ENCODE assay signal across 13 cellular contexts in the genomic region with DNA sequence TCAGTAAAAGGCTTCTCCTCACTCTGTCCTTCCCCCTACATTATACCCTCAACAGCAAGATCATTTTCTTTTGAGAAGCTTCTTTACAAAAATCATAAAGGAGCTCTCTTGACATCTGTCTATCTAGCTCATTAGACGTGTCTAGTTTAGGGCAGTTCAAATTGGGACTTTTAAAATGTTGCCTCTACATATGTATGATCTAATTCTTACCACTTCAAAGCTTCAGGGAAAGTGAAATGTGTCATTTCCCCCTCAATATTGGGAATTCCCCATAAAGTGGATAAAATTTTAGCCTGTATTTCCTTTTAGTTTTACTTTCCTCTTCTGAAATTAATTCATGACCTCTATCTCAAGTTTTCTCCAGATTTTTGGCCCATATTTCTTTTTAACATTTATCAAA.
DNase-seq lines count a peak whose midpoint lies in the region; ATAC-seq lines count a peak whose summit lies in the region.
"Had no signal": no experiment of that assay in that cellular context is flagged by ENCODE, and none has a peak within 500 bp of the region (broad histone marks: within the 10 kb centered on the region; RNA-seq: fewer than 3 reads in every experiment).

No MANE protein-coding gene starts in this region.

- no peaks in the 10 kb centered on the region for H4K20me1 ChIP-seq in GM23248 (ENCODE audit: insufficient read depth)

- H3F3A ChIP-seq in GM23248 (ENCODE audit: insufficient read depth), result peaks cover 8% of the 10 kb centered on the region; the same call in 1 of the 2 replicates

- no peak for DNase-seq in memory B cell (ENCODE audit: low spot score in 2 of 2)
- no peak for DNase-seq in cortex of kidney (lab: John Stamatoyannopoulos, UW)
- no peak for DNase-seq in GM23248
- DNase-seq: activated CD4-positive, alpha-beta T cell treated with anti-CD3 and anti-CD28 coated beads, Interleukin-2, amount 50 U/mL, for 4 hours; NCI-H1694; spleen had no signal

- in situ Hi-C loops in GM23248 (cut with MboI), result no loop called here

- H3K27ac Mint-ChIP-seq in memory B cell, result no peak overlapping the region
- H3K27ac Mint-ChIP-seq in stimulated activated memory B cell treated with anti-CD40 and anti-IgM and Interleukin-4, amounts not matched to agents 10 μg/mL and 1 μg/mL and 100 μg/mL, for 72 hours, result no peak overlapping the region

- H3K4me2 ChIP-seq in GM23248 (ENCODE audit: unreplicated experiment), result no peak overlapping the region

- H3K4me3 ChIP-seq in GM23248, result no peak overlapping the region
- H3K4me3 ChIP-seq: SJSA1, spleen, suprapubic skin had no signal

- H3K27me3 ChIP-seq in GM23248 (replicated peaks; ENCODE audit: insufficient read depth), result peaks cover 35% of the 10 kb centered on the region
- H3K27me3 ChIP-seq: SJSA1, suprapubic skin had no signal

- H3K4me1 Mint-ChIP-seq in memory B cell, result peaks cover 2% of the 10 kb centered on the region
- peaks cover 5% of the 10 kb centered on the region for H3K4me1 Mint-ChIP-seq in stimulated activated memory B cell treated with anti-CD40 and anti-IgM and Interleukin-4, amounts not matched to agents 10 μg/mL and 1 μg/mL and 100 μg/mL, for 72 hours

- peak; percentile 92 for ATAC-seq in GM19023 (IDR thresholded peaks at IDR 0.05; ENCODE audit: unreplicated experiment)
- peak; percentile 79 for ATAC-seq in GM21737 (IDR thresholded peaks at IDR 0.05; ENCODE audit: unreplicated experiment)
- ATAC-seq in HG03378 (IDR thresholded peaks at IDR 0.05; ENCODE audit: unreplicated experiment), result peak; percentile 97
- ATAC-seq in memory B cell (ENCODE audit: low read depth), result peak; percentile 45
- ATAC-seq in stimulated activated memory B cell treated with anti-CD40 and anti-IgM and Interleukin-4, amounts not matched to agents 10 μg/mL and 1 μg/mL and 100 μg/mL, for 72 hours, result no peak

- H3K9me2 ChIP-seq in GM23248 (ENCODE audit: insufficient read depth), result no peaks in the 10 kb centered on the region

- WGBS in GM23248 (ENCODE audit: low coverage in 1 of 2, low lambda C conversion rate in 2 of 2, missing lambda C conversion rate in 2 of 2), 2 experiments, result 19 to 32% methylated on average over 1 of the region's 1 CpG

- peaks cover 8% of the 10 kb centered on the region for H3K27me3 Mint-ChIP-seq in memory B cell
- H3K27me3 Mint-ChIP-seq in stimulated activated memory B cell treated with anti-CD40 and anti-IgM and Interleukin-4, amounts not matched to agents 10 μg/mL and 1 μg/mL and 100 μg/mL, for 72 hours, result no peaks in the 10 kb centered on the region

- no peak overlapping the region for H3K4me3 Mint-ChIP-seq in memory B cell
- H3K4me3 Mint-ChIP-seq in stimulated activated memory B cell treated with anti-CD40 and anti-IgM and Interleukin-4, amounts not matched to agents 10 μg/mL and 1 μg/mL and 100 μg/mL, for 72 hours, result no peak overlapping the region

- no peaks in the 10 kb centered on the region for H3K36me3 Mint-ChIP-seq in memory B cell
- H3K36me3 Mint-ChIP-seq in stimulated activated memory B cell treated with anti-CD40 and anti-IgM and Interleukin-4, amounts not matched to agents 10 μg/mL and 1 μg/mL and 100 μg/mL, for 72 hours, result no peaks in the 10 kb centered on the region

- H3K36me3 ChIP-seq in GM23248 (ENCODE audit: low read depth), result no peaks in the 10 kb centered on the region
- H3K36me3 ChIP-seq: SJSA1, spleen, suprapubic skin had no signal

- H3K4me1 ChIP-seq in GM23248 (ENCODE audit: insufficient read depth), result peaks cover 11% of the 10 kb centered on the region; the same call in 1 of the 2 replicates
- H3K4me1 ChIP-seq: SJSA1 had no signal

- H3K79me2 ChIP-seq in GM23248 (ENCODE audit: insufficient read depth), result no peaks in the 10 kb centered on the region

- no peaks in the 10 kb centered on the region for H3K9me3 ChIP-seq in GM23248 (ENCODE audit: low read depth)
- H3K9me3 ChIP-seq: SJSA1, spleen, suprapubic skin had no signal

- no peak overlapping the region for H3K27ac ChIP-seq in GM23248
- H3K27ac ChIP-seq: HL-60, SJSA1, spleen, suprapubic skin had no signal

- no peaks in the 10 kb centered on the region for H3K9me3 Mint-ChIP-seq in memory B cell
- H3K9me3 Mint-ChIP-seq in stimulated activated memory B cell treated with anti-CD40 and anti-IgM and Interleukin-4, amounts not matched to agents 10 μg/mL and 1 μg/mL and 100 μg/mL, for 72 hours, result no peaks in the 10 kb centered on the region

- H2AFZ ChIP-seq in GM23248, result no peak overlapping the region

- no peak overlapping the region for H3K9ac ChIP-seq in GM23248
